In the genomic region with DNA sequence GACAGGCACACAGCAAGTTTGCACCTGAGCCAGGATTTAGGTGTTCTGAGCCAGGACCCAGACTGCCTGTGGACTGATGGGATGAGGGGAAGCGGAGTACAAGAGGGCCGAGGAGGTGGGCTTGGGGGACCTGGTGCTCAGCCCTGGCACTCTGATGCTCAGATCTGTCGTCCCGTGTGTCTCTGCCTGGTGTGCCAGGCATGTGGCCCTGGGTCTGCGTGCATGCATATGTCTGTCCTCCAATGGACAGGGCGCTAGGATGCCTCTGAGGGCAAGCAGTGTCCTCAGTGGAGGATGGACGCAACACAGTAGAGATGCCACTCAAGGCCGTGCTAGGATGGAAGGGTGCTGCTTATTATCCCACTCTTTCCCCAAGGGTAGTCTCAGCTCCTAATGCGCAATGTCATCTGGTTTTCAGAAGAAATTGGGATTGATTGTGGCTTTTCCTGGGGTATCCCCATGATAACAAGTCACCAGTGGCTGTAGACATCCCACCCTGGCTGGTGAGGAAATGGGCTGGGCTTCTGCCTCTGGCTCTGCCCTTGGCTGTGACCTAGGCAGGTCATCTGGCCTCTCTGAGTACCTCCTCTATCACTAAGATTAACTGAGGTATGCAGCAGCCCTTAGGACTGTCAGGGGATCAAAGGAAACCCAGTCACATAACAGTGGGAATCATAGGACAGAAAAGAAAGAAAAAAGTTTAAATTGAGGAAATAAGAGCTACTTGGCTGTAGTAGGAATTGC, we compare ENCODE assay signal across 9 cellular contexts. TPM values are rescaled to one million over a fixed set of nuclear protein-coding genes. Genes with fewer than 3 reads are reported as not detected.
DNase-seq lines count a peak whose midpoint lies in the region; ATAC-seq and TF ChIP-seq lines count a peak whose summit lies in the region.
"Had no signal": no experiment of that assay in that cellular context is flagged by ENCODE, and none has a peak within 500 bp of the region (broad histone marks: within the 10 kb centered on the region; RNA-seq: fewer than 3 reads in every experiment).

No MANE protein-coding gene starts in this region.

- TF ChIP-seq EP300 in ovary (IDR thresholded peaks at IDR 0.05) = no peak

- H3K27ac Mint-ChIP-seq in CD4-positive, CD25-positive, alpha-beta regulatory T cell = peak overlapping the region; percentile 85 to 96 (median 91)

- no peaks in the 10 kb centered on the region for H3K9me3 Mint-ChIP-seq in CD4-positive, CD25-positive, alpha-beta regulatory T cell

- no peak for ATAC-seq in CD4-positive, CD25-positive, alpha-beta regulatory T cell (ENCODE audit: low read depth in 2 of 2)
- ATAC-seq in RWPE2 (ENCODE audit: low read depth) = no peak
- no peak for ATAC-seq in GM19455 (IDR thresholded peaks at IDR 0.05; ENCODE audit: unreplicated experiment)
- no peak for ATAC-seq in GM18907 (IDR thresholded peaks at IDR 0.05; ENCODE audit: unreplicated experiment)
- ATAC-seq in GM18511 (IDR thresholded peaks at IDR 0.05; ENCODE audit: unreplicated experiment) = no peak
- ATAC-seq: foreskin keratinocyte had no signal

- H3K9me3 ChIP-seq in CD4-positive, CD25-positive, alpha-beta regulatory T cell (ENCODE audit: control insufficient read depth in 2 of 2, low read length in 2 of 2) = no peaks in the 10 kb centered on the region
- H3K9me3 ChIP-seq in RWPE2 (ENCODE audit: severe bottlenecking) (no peaks in the 10 kb centered on the region), esophagus (ENCODE audit: control insufficient read depth in 2 of 2, insufficient read depth in 1 of 2, low read depth in 1 of 2, low read length in 1 of 2) (no peaks in the 10 kb centered on the region), ovary (no peaks in the 10 kb centered on the region)

- 90 to 93% methylated on average over 9 of the region's 9 CpGs for WGBS in esophagus, 2 donors
- WGBS in ovary, 3 donors = 75 to 79% (median 77%) methylated on average over 9 of the region's 9 CpGs

- peak overlapping the region in 2 of 4 donors; percentile 54 to 75 for H3K4me3 Mint-ChIP-seq in CD4-positive, CD25-positive, alpha-beta regulatory T cell

- no peaks in the 10 kb centered on the region for H3K36me3 Mint-ChIP-seq in CD4-positive, CD25-positive, alpha-beta regulatory T cell

- H3K27me3 ChIP-seq in CD4-positive, CD25-positive, alpha-beta regulatory T cell (ENCODE audit: control insufficient read depth, insufficient read depth, low read length) = no peaks in the 10 kb centered on the region
- no peaks in the 10 kb centered on the region for H3K27me3 ChIP-seq in RWPE2 (ENCODE audit: insufficient read depth, poor library complexity, severe bottlenecking)
- H3K27me3 ChIP-seq in esophagus (ENCODE audit: control insufficient read depth in 1 of 2, insufficient read depth in 2 of 2, low read length in 2 of 2) = no peaks in the 10 kb centered on the region
- H3K27me3 ChIP-seq in ovary = no peaks in the 10 kb centered on the region
- H3K27me3 ChIP-seq: foreskin keratinocyte had no signal

- peaks cover 11 to 93% (median 41%) of the 10 kb centered on the region in 4 donors for H3K4me1 Mint-ChIP-seq in CD4-positive, CD25-positive, alpha-beta regulatory T cell

- TF ChIP-seq POLR2A in ovary (IDR thresholded peaks at IDR 0.05) = no peak

- peak overlapping the region; percentile 56 for H3K27ac ChIP-seq in CD4-positive, CD25-positive, alpha-beta regulatory T cell (ENCODE audit: insufficient read depth, low read length, poor library complexity, severe bottlenecking)
- H3K27ac ChIP-seq in RWPE2 (ENCODE audit: poor library complexity, severe bottlenecking) (peak overlapping the region; percentile 60), esophagus (ENCODE audit: low read depth in 2 of 2, low read length in 1 of 2) (peak overlapping the region; percentile 11 to 73), ovary (peak overlapping the region; percentile 14 to 82)
- H3K27ac ChIP-seq: foreskin keratinocyte had no signal

- H3K4me1 ChIP-seq in CD4-positive, CD25-positive, alpha-beta regulatory T cell (ENCODE audit: control insufficient read depth, insufficient read depth, low read length, poor library complexity, severe bottlenecking) = peaks cover 62% of the 10 kb centered on the region
- peaks cover 23% of the 10 kb centered on the region for H3K4me1 ChIP-seq in RWPE2 (ENCODE audit: insufficient read depth, poor library complexity, severe bottlenecking)
- peaks cover 5 to 24% of the 10 kb centered on the region in 2 donors for H3K4me1 ChIP-seq in esophagus (ENCODE audit: control insufficient read depth in 2 of 2, insufficient read depth in 2 of 2, low read length in 1 of 2)
- peaks cover 34% of the 10 kb centered on the region for H3K4me1 ChIP-seq in ovary (ENCODE audit: insufficient read depth)

- intact Hi-C loops in ovary (cut with DNase I) = no loop called here

- H3K27me3 Mint-ChIP-seq in CD4-positive, CD25-positive, alpha-beta regulatory T cell = no peaks in the 10 kb centered on the region

- no peak for TF ChIP-seq CTCF in RWPE2 (IDR thresholded peaks at IDR 0.05; ENCODE audit: poor library complexity, severe bottlenecking)
- TF ChIP-seq CTCF in ovary (IDR thresholded peaks at IDR 0.05) = no peak

- DNase-seq in CD4-positive, CD25-positive, alpha-beta regulatory T cell = no peak
- DNase-seq in RWPE2 (ENCODE audit: low spot score) (no peak), ovary (peak in 2 of 5 donors; percentile 46 to 48), middle frontal gyrus (ENCODE audit: extremely low spot score, low spot score) (no peak)
- DNase-seq: foreskin keratinocyte had no signal

- H3K4me3 ChIP-seq in CD4-positive, CD25-positive, alpha-beta regulatory T cell (ENCODE audit: low read depth, low read length) = peak overlapping the region; percentile 26
- H3K4me3 ChIP-seq in RWPE2 (ENCODE audit: severe bottlenecking) (no peak overlapping the region), esophagus (ENCODE audit: low read depth in 1 of 2, low read length in 2 of 2) (no peak overlapping the region), ovary (no peak overlapping the region)

- no peaks in the 10 kb centered on the region for H3K36me3 ChIP-seq in CD4-positive, CD25-positive, alpha-beta regulatory T cell (ENCODE audit: control insufficient read depth, insufficient read depth, low read length)
- H3K36me3 ChIP-seq in RWPE2 (ENCODE audit: low read depth) (peaks cover 4% of the 10 kb centered on the region; the same call in 1 of the 2 replicates), esophagus (ENCODE audit: control insufficient read depth in 2 of 2, insufficient read depth in 2 of 2, low read length in 1 of 2) (peaks cover 0 to 14% of the 10 kb centered on the region in 2 donors), ovary (no peaks in the 10 kb centered on the region)

RNA-seq across cellular contexts. Expression of a gene that starts 35.7 kb away (rescaled TPM):
- 0.81 TPM for total RNA-seq in CD4-positive, CD25-positive, alpha-beta regulatory T cell
- under 1 TPM in 1 of 4 donors, not detected in 3; 0.06 TPM for polyA plus RNA-seq in CD4-positive, CD25-positive, alpha-beta regulatory T cell
- polyA plus RNA-seq in esophagus = 1 to 10 TPM in 1 of 2 donors, under 1 TPM in 1; 0.73 to 1.4 TPM
- total RNA-seq in ovary = 1 to 10 TPM in 5 of 7 donors, under 1 TPM in 2; 0.45 to 4.1 (median 2.6) TPM
- polyA plus RNA-seq in ovary = 1 to 10 TPM; 1.7 to 2.9 TPM
